1 cellular context compared by ENCODE assay signal in the genomic region with DNA sequence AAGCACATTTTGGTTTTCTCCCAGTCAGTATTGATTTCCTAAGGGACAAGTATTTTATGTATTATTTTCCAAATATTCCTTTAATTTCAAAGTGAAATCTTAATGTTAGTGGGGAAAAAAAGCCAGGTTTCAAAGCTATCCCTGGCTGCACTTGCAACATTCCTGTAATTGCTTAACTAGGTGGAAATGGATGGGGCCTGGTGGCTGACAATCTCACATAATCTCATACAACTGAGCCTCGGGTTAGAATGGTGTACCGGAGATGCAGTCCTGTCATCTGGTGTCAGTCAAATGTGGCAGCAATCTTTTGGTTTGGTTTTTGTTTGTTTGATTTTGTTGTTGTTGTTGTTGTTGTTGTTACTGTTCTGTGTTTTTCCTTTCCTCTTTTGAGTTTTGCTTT.
TF ChIP-seq lines count a peak whose summit lies in the region.

No MANE protein-coding gene starts in this region.

TF ChIP-seq in SK-N-SH treated with all-trans-retinoic acid at 6 μM for 48 hours, 23 proteins besides CTCF, POLR2A, EP300 and RAD21 (continued from another document):
- TF ChIP-seq, protein P1, sequence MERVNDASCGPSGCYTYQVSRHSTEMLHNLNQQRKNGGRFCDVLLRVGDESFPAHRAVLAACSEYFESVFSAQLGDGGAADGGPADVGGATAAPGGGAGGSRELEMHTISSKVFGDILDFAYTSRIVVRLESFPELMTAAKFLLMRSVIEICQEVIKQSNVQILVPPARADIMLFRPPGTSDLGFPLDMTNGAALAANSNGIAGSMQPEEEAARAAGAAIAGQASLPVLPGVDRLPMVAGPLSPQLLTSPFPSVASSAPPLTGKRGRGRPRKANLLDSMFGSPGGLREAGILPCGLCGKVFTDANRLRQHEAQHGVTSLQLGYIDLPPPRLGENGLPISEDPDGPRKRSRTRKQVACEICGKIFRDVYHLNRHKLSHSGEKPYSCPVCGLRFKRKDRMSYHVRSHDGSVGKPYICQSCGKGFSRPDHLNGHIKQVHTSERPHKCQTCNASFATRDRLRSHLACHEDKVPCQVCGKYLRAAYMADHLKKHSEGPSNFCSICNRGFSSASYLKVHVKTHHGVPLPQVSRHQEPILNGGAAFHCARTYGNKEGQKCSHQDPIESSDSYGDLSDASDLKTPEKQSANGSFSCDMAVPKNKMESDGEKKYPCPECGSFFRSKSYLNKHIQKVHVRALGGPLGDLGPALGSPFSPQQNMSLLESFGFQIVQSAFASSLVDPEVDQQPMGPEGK (CRISPR knock-in tag; IDR thresholded peaks at IDR 0.05; ENCODE audit: borderline replicate concordance) = no peak
- TF ChIP-seq SNAI2 (CRISPR knock-in tag; IDR thresholded peaks at IDR 0.05) (no peak), ZNF8 (CRISPR knock-in tag; IDR thresholded peaks at IDR 0.05) (no peak), ZFP3 (CRISPR knock-in tag; IDR thresholded peaks at IDR 0.05) (no peak), GLIS3 (CRISPR knock-in tag; IDR thresholded peaks at IDR 0.05) (no peak), ISL1 (CRISPR knock-in tag; IDR thresholded peaks at IDR 0.05) (no peak), CSDC2 (CRISPR knock-in tag; IDR thresholded peaks at IDR 0.05) (no peak)
- TF ChIP-seq, protein P2, sequence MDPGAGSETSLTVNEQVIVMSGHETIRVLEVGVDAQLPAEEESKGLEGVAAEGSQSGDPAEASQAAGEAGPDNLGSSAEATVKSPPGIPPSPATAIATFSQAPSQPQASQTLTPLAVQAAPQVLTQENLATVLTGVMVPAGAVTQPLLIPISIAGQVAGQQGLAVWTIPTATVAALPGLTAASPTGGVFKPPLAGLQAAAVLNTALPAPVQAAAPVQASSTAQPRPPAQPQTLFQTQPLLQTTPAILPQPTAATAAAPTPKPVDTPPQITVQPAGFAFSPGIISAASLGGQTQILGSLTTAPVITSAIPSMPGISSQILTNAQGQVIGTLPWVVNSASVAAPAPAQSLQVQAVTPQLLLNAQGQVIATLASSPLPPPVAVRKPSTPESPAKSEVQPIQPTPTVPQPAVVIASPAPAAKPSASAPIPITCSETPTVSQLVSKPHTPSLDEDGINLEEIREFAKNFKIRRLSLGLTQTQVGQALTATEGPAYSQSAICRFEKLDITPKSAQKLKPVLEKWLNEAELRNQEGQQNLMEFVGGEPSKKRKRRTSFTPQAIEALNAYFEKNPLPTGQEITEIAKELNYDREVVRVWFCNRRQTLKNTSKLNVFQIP (CRISPR knock-in tag; IDR thresholded peaks at IDR 0.05; ENCODE audit: borderline replicate concordance, low read depth) = no peak
TF ChIP-seq in SK-N-SH treated with all-trans-retinoic acid at 6 μM for 48 hours: peak in this region for 0.
